Comparison of ENCODE assay signal across 1 cellular context in the genomic region with DNA sequence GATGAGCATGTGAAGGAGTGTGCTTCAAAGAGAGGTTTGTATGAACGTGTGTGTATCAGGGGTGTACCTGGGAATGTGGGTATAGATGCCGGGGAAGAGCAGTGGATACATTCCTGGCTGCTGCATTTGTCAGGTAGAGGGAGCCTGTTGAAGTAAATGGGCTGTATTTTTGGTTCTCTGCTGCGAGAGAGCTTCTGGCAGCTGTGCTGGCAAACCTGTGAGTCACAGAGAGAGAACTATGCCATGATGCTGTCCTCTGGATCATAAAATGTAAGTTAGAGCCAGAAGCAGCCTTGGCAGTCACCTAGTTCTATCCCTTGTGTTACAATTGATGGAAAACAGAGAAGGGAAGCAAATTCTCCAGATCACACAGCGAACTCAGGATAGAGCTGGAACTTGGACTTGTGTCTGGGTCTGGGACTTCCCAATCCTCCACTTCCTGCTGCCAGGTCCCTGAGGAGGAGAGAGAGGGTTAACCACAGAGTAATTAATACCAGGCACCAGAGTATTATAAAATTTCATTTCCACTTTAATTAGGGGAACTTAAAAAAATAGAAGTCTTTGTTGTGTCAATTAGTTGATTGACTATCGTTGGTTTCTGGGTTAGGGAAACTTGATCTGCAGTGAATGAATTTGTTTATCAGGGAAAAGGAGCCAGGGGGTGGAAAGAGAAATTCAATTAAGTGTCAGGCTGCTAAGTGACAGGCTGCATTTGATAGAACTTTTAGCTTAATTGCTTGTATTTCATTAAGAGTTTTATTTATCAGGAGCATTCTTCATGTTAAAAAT.
TF ChIP-seq lines count a peak whose summit lies in the region.

No MANE protein-coding gene starts in this region.

TF ChIP-seq in GM12878, 131 proteins besides CTCF, POLR2A, EP300 and RAD21 (continued from another document):
- no peak for TF ChIP-seq TAF1 (IDR thresholded peaks at IDR 0.05; ENCODE audit: borderline replicate concordance, low read depth, low read length)
